Comparison of ENCODE assay signal across 1 cellular context in the genomic region with DNA sequence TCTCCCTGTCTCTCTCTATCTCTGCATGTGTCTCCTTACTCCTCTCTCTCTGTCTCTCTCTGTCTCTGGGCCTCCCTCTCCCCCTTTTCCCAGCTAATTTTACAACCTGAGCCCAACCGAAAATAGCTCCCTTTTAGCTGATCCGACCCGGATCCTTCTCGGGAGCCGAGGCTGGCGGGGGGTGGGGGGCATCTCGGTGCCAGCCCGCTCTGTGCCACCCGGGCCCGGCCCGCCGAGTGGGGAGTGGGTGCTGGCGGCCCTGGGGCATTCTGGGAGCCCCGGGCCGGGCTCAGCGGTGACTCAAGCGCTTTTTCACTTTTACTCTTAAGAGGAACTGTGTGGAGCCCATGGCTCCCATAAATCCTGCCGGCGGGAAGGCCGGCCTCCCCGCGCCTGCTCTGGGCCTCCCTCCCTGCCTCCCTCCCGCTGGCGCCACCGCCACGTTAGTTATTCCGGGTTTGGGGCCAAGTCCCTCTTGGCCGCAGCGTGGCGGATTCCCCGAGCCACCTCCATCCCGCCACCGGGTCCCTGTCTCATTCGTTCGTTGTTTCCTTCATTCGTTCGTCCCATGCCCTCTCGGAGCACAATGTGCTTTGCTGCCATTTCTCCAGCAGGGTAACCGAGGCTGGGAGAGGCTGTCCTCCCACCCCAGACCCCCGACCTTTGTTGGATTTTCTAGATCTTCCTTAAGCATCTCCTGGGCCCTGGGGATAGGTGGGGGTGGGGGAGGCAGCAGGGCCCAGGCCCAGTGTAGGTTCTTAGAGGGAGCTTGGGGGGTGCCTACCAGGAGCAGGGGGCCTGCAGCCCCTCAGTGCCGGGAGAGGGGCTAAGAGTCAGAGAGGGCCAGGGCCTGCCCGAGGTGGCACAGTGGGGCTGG.
TF ChIP-seq lines count a peak whose summit lies in the region.

No MANE protein-coding gene starts in this region.

TF ChIP-seq in H1, 55 proteins besides CTCF, POLR2A, EP300 and RAD21 (continued from another document):
- TF ChIP-seq BCL11A (IDR thresholded peaks at IDR 0.05; ENCODE audit: low read depth in 2 of 2, low read length in 2 of 2) (no peak), SRF (IDR thresholded peaks at IDR 0.05; ENCODE audit: low read depth, low read length) (no peak), RNF2 (IDR thresholded peaks at IDR 0.05; ENCODE audit: borderline replicate concordance, low read depth, low read length, missing control alignments, poor library complexity, severe bottlenecking) (peak; percentile 64), SUZ12 (IDR thresholded peaks at IDR 0.05; ENCODE audit: low read length) (peak; percentile 72), ASH2L (IDR thresholded peaks at IDR 0.05; ENCODE audit: low read length) (no peak), RBBP5 (IDR thresholded peaks at IDR 0.05; ENCODE audit: borderline replicate concordance, low read depth, low read length) (no peak), HDAC2 (IDR thresholded peaks at IDR 0.05; ENCODE audit: borderline replicate concordance in 1 of 2, low read depth in 2 of 2, low read length in 2 of 2) (no peak), SP1 (IDR thresholded peaks at IDR 0.05; ENCODE audit: low read depth, low read length) (no peak), MAX (IDR thresholded peaks at IDR 0.05) (0 out of 2 replicates have a peak, but pooled peaks have one; percentile 29), EZH2 (IDR thresholded peaks at IDR 0.05; ENCODE audit: low read depth, low read length, severe bottlenecking) (peak; percentile 90), BRCA1 (IDR thresholded peaks at IDR 0.05; ENCODE audit: low read depth, low read length) (no peak), KDM4A (IDR thresholded peaks at IDR 0.05; ENCODE audit: low read depth, low read length, severe bottlenecking) (peak; percentile 20), YY1 (IDR thresholded peaks at IDR 0.05; ENCODE audit: low read depth, low read length) (no peak), GTF2F1 (IDR thresholded peaks at IDR 0.05; ENCODE audit: borderline replicate concordance, low read depth, low read length) (no peak), SP2 (IDR thresholded peaks at IDR 0.05; ENCODE audit: low read length) (no peak)
